In the genomic region with DNA sequence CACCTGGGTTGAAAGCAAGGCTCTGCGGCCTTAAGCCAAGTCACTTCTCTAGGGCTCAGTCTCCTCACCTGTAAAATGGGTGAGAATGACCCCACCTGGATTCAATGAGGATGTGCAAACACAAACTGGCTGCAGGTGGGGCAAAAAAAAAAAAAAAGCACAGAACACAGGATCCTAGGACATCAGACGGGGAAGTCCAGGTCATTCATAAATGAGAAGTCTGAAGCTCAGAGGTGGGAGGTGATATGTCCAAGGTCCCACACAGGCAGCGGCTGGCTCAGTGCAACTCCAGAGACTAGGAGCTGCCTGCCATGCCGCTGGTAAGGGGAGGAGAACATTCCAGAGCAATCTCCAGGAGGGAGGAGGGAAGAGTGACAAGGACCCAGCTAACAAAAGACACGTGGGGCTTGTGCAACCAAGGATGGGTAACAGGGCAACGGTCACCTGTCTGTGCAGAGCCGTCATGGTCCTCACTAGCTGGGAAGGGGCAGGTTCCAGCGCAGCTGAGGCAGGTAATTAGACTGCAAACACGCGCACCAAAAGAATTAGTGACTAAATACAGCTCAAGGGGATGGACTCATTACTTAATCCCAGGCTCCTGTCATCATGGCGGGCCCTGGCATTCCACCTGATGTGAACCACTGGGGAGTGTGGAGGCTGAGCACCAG, we compare ENCODE assay signal across 15 cellular contexts. TPM values are rescaled to one million over a fixed set of nuclear protein-coding genes. Genes with fewer than 3 reads are reported as not detected.
DNase-seq lines count a peak whose midpoint lies in the region; ATAC-seq, FAIRE-seq and TF ChIP-seq lines count a peak whose summit lies in the region.
"Had no signal": no experiment of that assay in that cellular context is flagged by ENCODE, and none has a peak within 500 bp of the region (broad histone marks: within the 10 kb centered on the region; RNA-seq: fewer than 3 reads in every experiment).

No MANE protein-coding gene starts in this region.

- no peak overlapping the region for H3K4me2 ChIP-seq in BLaER1

- H3K36me3 Mint-ChIP-seq in activated T-helper 17 cell treated with anti-CD3 and anti-CD28 coated beads, Interleukin-2, amount 50 U/mL, for 72 hours (ENCODE audit: low read depth) = peaks cover 5% of the 10 kb centered on the region

- peak overlapping the region; percentile 33 for H3K27ac Mint-ChIP-seq in activated T-helper 17 cell treated with anti-CD3 and anti-CD28 coated beads, Interleukin-2, amount 50 U/mL, for 72 hours
- H3K27ac Mint-ChIP-seq: activated naive CD4-positive, alpha-beta T cell treated with anti-CD3 and anti-CD28 coated beads for 36 hours had no signal

- peaks cover 95% of the 10 kb centered on the region for H4K20me1 ChIP-seq in BLaER1

- H3K4me1 ChIP-seq in BLaER1 (peaks cover 64% of the 10 kb centered on the region), sigmoid colon (peaks cover 0 to 79% (median 64%) of the 10 kb centered on the region in 4 donors)

- no peak for TF ChIP-seq POLR2A in sigmoid colon (IDR thresholded peaks at IDR 0.05)

- H3K27ac ChIP-seq in BLaER1 = 0 out of 2 replicates have a peak overlapping the region, but pooled peaks have one; percentile 0
- peak overlapping the region in 1 of 4 donors; percentile 94 for H3K27ac ChIP-seq in sigmoid colon

- no peaks in the 10 kb centered on the region for H3K27me3 Mint-ChIP-seq in activated T-helper 17 cell treated with anti-CD3 and anti-CD28 coated beads, Interleukin-2, amount 50 U/mL, for 72 hours

- no peak for TF ChIP-seq EP300 in sigmoid colon (IDR thresholded peaks at IDR 0.05)

- DNase-seq in D721Med (ENCODE audit: insufficient read length, low spot score) (peak; percentile 39), left kidney (ENCODE audit: low read depth, low spot score) (peak; percentile 71), sigmoid colon (no peak), NCI-H774 (lab: John Stamatoyannopoulos, UW) (no peak)
- DNase-seq in stimulated activated CD4-positive, alpha-beta T cell treated with anti-CD3 and anti-CD28 coated beads, Interleukin-2, amount 100 ng/mL, for 24 hours = no peak
- DNase-seq: activated naive CD4-positive, alpha-beta T cell treated with anti-CD3 and anti-CD28 coated beads for 36 hours; AML-193; DMS153; left colon; NCI-H187; NCI-H510A had no signal

- H3K27me3 ChIP-seq in BLaER1 = no peaks in the 10 kb centered on the region
- no peaks in the 10 kb centered on the region for H3K27me3 ChIP-seq in sigmoid colon

- H3K4me1 Mint-ChIP-seq in activated T-helper 17 cell treated with anti-CD3 and anti-CD28 coated beads, Interleukin-2, amount 50 U/mL, for 72 hours = peaks cover 49% of the 10 kb centered on the region

- peak overlapping the region; percentile 3 for H3K4me3 Mint-ChIP-seq in activated T-helper 17 cell treated with anti-CD3 and anti-CD28 coated beads, Interleukin-2, amount 50 U/mL, for 72 hours
- H3K4me3 Mint-ChIP-seq: activated naive CD4-positive, alpha-beta T cell treated with anti-CD3 and anti-CD28 coated beads for 36 hours had no signal

- 90 to 91% methylated on average over 11 of the region's 11 CpGs for WGBS in sigmoid colon, 2 donors

- no peak for ATAC-seq in activated T-helper 17 cell treated with anti-CD3 and anti-CD28 coated beads, Interleukin-2, amount 50 U/mL, for 72 hours (replicated peaks)
- no peak for ATAC-seq in HG02588 (IDR thresholded peaks at IDR 0.05; ENCODE audit: unreplicated experiment)
- ATAC-seq: left colon, SK-N-SH treated with all-trans-retinoic acid at 6 μM for 48 hours had no signal

- H3K36me3 ChIP-seq in BLaER1 (no peaks in the 10 kb centered on the region; the same call in 1 of the 2 replicates), sigmoid colon (no peaks in the 10 kb centered on the region)

- intact Hi-C loops in sigmoid colon (cut with DNase I) = no loop called here

- FAIRE-seq in D721Med (lab: Jason Lieb, UNC) = no peak

- no peaks in the 10 kb centered on the region for H3K9me3 Mint-ChIP-seq in activated T-helper 17 cell treated with anti-CD3 and anti-CD28 coated beads, Interleukin-2, amount 50 U/mL, for 72 hours
- H3K9me3 Mint-ChIP-seq: activated naive CD4-positive, alpha-beta T cell treated with anti-CD3 and anti-CD28 coated beads for 36 hours had no signal

- H3K4me3 ChIP-seq in BLaER1 = no peak overlapping the region
- H3K4me3 ChIP-seq in sigmoid colon = no peak overlapping the region

- TF ChIP-seq CTCF in D721Med (IDR thresholded peaks at IDR 0.05; ENCODE audit: insufficient read depth, missing control alignments) = no peak
- TF ChIP-seq CTCF in sigmoid colon (IDR thresholded peaks at IDR 0.05) = no peak

- no peak overlapping the region for H3K9ac ChIP-seq in BLaER1

- H3K9me3 ChIP-seq in BLaER1 (no peaks in the 10 kb centered on the region), sigmoid colon (no peaks in the 10 kb centered on the region)

RNA-seq across cellular contexts. Expression of a gene that starts 19.5 kb away (rescaled TPM):
- total RNA-seq in activated T-helper 17 cell treated with anti-CD3 and anti-CD28 coated beads, Interleukin-2, amount 50 U/mL, for 72 hours = 10 to 100 TPM; 17.0 to 38.2 TPM
- 10 to 100 TPM in 2 of 4 donors, 1 to 10 TPM in 2; 7.5 to 35.0 (median 13.8) TPM for total RNA-seq in sigmoid colon
- polyA plus RNA-seq in sigmoid colon = 1 to 10 TPM; 1.2 to 8.6 (median 7.2) TPM

RNA-seq across cellular contexts. Expression of a gene that starts 34.6 kb away (rescaled TPM):
- 1 to 10 TPM; 3.5 to 4.8 TPM for total RNA-seq in activated T-helper 17 cell treated with anti-CD3 and anti-CD28 coated beads, Interleukin-2, amount 50 U/mL, for 72 hours
- total RNA-seq in sigmoid colon = 10 to 100 TPM in 1 of 4 donors, 1 to 10 TPM in 3; 6.7 to 12.8 (median 8.4) TPM
- 10 to 100 TPM in 1 of 3 donors, 1 to 10 TPM in 2; 2.4 to 11.0 (median 3.7) TPM for polyA plus RNA-seq in sigmoid colon

Comparison
In these comparisons a context has a peak if more than half of its experiments do, and no peak if none do; other contexts are left out.
1. DNase-seq: peak in D721Med (single experiment) and left kidney (single experiment); none in sigmoid colon (single experiment), stimulated activated CD4-positive, alpha-beta T cell treated with anti-CD3 and anti-CD28 coated beads, Interleukin-2, amount 100 ng/mL, for 24 hours (0 of 2) and NCI-H774 (single experiment).